8 cellular contexts compared by ENCODE assay signal in the genomic region with DNA sequence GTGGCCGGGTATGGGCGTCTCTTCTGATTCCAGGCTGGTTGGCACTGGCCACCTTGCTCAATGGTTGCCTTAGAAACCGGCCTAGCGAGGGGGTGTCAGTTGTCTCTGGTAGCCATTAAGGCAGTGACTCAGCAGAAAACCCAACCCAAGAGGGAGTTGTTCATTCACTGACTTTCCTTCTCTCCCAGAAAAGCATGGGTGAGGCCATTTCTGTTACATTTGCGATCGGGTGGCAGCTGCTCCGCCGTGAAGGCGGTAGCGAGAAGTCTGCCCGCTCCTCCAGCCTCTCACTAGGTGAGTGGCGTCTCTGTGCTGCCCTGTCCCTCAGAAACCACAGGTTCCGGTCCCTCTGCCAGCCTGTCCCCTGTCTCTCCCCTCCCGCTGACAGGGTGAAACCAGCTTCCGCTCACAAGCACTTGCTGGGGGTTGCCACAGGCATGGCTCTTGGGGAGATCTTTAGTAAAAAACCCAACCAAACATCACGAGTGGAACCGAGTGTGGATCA. TPM values are rescaled to one million over a fixed set of nuclear protein-coding genes. Genes with fewer than 3 reads are reported as not detected.
A peak's percentile ranks its signal among the peaks of the same experiment; 100 is the strongest.
DNase-seq lines count a peak whose midpoint lies in the region; ATAC-seq, FAIRE-seq and TF ChIP-seq lines count a peak whose summit lies in the region.

No MANE protein-coding gene starts in this region.

- H3K4me2 ChIP-seq in PC-9, result no peak overlapping the region; the same call in 1 of the 2 replicates
- H3K4me2 ChIP-seq in GM12878 (ENCODE audit: control insufficient read depth, insufficient read depth), result peak overlapping the region; percentile 49

- H3K27ac ChIP-seq in PC-9 (peak overlapping the region; percentile 58), GM12878 (ENCODE audit: control insufficient read depth, insufficient read depth) (peak overlapping the region; percentile 72), liver (ENCODE audit: low read depth in 1 of 2, low read length in 2 of 2) (no peak overlapping the region)

- TF ChIP-seq CTCF in PC-9 (conservative IDR thresholded peaks at IDR 0.05), result no peak
- no peak for TF ChIP-seq CTCF in GM12878 (IDR thresholded peaks at IDR 0.05 in 2 of 3, conservative IDR thresholded peaks at IDR 0.05 in 1 of 3; ENCODE audit: control insufficient read depth in 2 of 3, extremely low read depth in 1 of 3, insufficient read depth in 1 of 3, low read depth in 3 of 3, low read length in 3 of 3)
- no peak for TF ChIP-seq CTCF in liver (IDR thresholded peaks at IDR 0.05; ENCODE audit: low read depth, low read length, missing input control)

- H4K20me1 ChIP-seq in PC-9 (ENCODE audit: insufficient read depth) (no peaks in the 10 kb centered on the region), GM12878 (ENCODE audit: control insufficient read depth, insufficient read depth) (no peaks in the 10 kb centered on the region)

- RAD21 ChIA-PET in GM12878 (lab: Charles Lee; ENCODE audit: unreplicated experiment), result interaction anchor here (0.6 to 2.2 kb wide), 6 partner anchors 8 to 55 kb away, joined by 3 to 11 read pairs (median 3); no protein-coding TSS in a partner anchor

- no peaks in the 10 kb centered on the region for H3K9me2 ChIP-seq in PC-9 (ENCODE audit: insufficient read depth)

- TF ChIP-seq EP300 in GM12878 (IDR thresholded peaks at IDR 0.05; ENCODE audit: borderline replicate concordance in 1 of 2, control insufficient read depth in 1 of 2, low read depth in 2 of 2, low read length in 2 of 2), result no peak; a peak in 1 of 4 replicates

- no TSS peak for BruUV-seq in PC-9 (replicated peaks; lab: Mats Ljungman, UMichigan)
- BruUV-seq in GM12878 (replicated peaks; lab: Mats Ljungman, UMichigan), result no TSS peak

- peak; percentile 38; the same call in 1 of the 2 replicates for TF ChIP-seq POLR2A in GM12878 (IDR thresholded peaks at IDR 0.05; ENCODE audit: low read depth, low read length)

- CTCF ChIA-PET in PC-9 (lab: Charles Lee) (interaction anchor here (0.6 kb wide), 1 partner anchor 124 kb away, joined by 3 read pairs; no protein-coding TSS in a partner anchor), GM12878 (lab: Yijun Ruan, JAX) (interaction anchor here (0.7 to 3.1 kb wide), 5 partner anchors 12 to 55 kb away, joined by 3 to 12 read pairs (median 3); no protein-coding TSS in a partner anchor)

- ATAC-seq in HG03442 (IDR thresholded peaks at IDR 0.05; ENCODE audit: unreplicated experiment), result peak; percentile 50
- peak; percentile 84 for ATAC-seq in GM12878

- H3K4me1 ChIP-seq in PC-9 (replicated peaks; ENCODE audit: insufficient read depth), result peaks cover 15% of the 10 kb centered on the region
- H3K4me1 ChIP-seq in GM12878 (ENCODE audit: control insufficient read depth, insufficient read depth, low read length), result peaks cover 15% of the 10 kb centered on the region
- H3K4me1 ChIP-seq in liver (ENCODE audit: control insufficient read depth in 4 of 4, insufficient read depth in 4 of 4, low read length in 3 of 4), result no peaks in the 10 kb centered on the region

- H3K9ac ChIP-seq in GM12878 (ENCODE audit: control insufficient read depth, insufficient read depth, low read length), result peak overlapping the region; percentile 50
- H3K9ac ChIP-seq in liver (ENCODE audit: low read depth in 1 of 2, low read length in 2 of 2), result no peak overlapping the region

- H3K79me2 ChIP-seq in PC-9 (ENCODE audit: low read depth) (no peaks in the 10 kb centered on the region), GM12878 (ENCODE audit: control insufficient read depth, insufficient read depth, low read length) (no peaks in the 10 kb centered on the region)

- WGBS in GM12878 (ENCODE audit: insufficient coverage, insufficient replicate concordance, low lambda C conversion rate, missing lambda C conversion rate), result 22% methylated on average over 16 of the region's 17 CpGs
- 83% methylated on average over 17 of the region's 17 CpGs for WGBS in liver

- SMC1A ChIA-PET in GM12878 (lab: Charles Lee; ENCODE audit: uncharacterized antibody, unreplicated experiment), result interaction anchor here (0.6 to 4.0 kb wide), 4 partner anchors 16 to 75 kb away, joined by 3 to 27 read pairs (median 7); no protein-coding TSS in a partner anchor

- TF ChIP-seq RAD21 in GM12878 (IDR thresholded peaks at IDR 0.05; ENCODE audit: insufficient read depth, low read depth, low read length) (no peak), liver (IDR thresholded peaks at IDR 0.05) (no peak)

- POLR2A ChIA-PET in PC-9 (lab: Charles Lee; ENCODE audit: unreplicated experiment), result no interaction called here
- POLR2A ChIA-PET in GM12878 (lab: Charles Lee), result interaction anchor here (0.6 to 1.4 kb wide), 6 partner anchors 12 to 30 kb away, joined by 3 to 4 read pairs (median 3); a partner anchor contains a TSS

- H2AFZ ChIP-seq in PC-9, result no peak overlapping the region
- H2AFZ ChIP-seq in GM12878 (ENCODE audit: control insufficient read depth, low read depth, low read length), result peak overlapping the region; percentile 48

- in situ Hi-C loops in GM12878 (cut with MboI), result no loop called here

- intact Hi-C loops in PC-9 (cut with micrococcal nuclease; ENCODE audit: unreplicated experiment), result loop anchor here (2.0 kb wide), 1 partner anchor 31 kb away; a partner anchor contains a TSS
- intact Hi-C loops in GM12878 (cut with micrococcal nuclease; ENCODE audit: unreplicated experiment), result no loop called here

- H3K9me3 ChIP-seq in PC-9 (ENCODE audit: insufficient read depth, low read depth), result no peaks in the 10 kb centered on the region
- no peaks in the 10 kb centered on the region for H3K9me3 ChIP-seq in GM12878 (replicated peaks; ENCODE audit: control insufficient read depth, insufficient read depth, low read length)
- H3K9me3 ChIP-seq in liver (ENCODE audit: control insufficient read depth in 4 of 4, low read length in 3 of 4), result no peaks in the 10 kb centered on the region

- H3K4me3 ChIP-seq in PC-9, result no peak overlapping the region
- no peak overlapping the region for H3K4me3 ChIP-seq in GM12878
- H3K4me3 ChIP-seq in liver (ENCODE audit: low read depth in 1 of 3, low read length in 3 of 3), result no peak overlapping the region

- FAIRE-seq in GM12878 (lab: Jason Lieb, UNC) (peak; percentile 71), urothelium cell line (lab: Jason Lieb, UNC) (no peak)

- H3K27me3 ChIP-seq in PC-9 (ENCODE audit: insufficient read depth, low read depth) (no peaks in the 10 kb centered on the region), GM12878 (replicated peaks in 1 of 2; ENCODE audit: control insufficient read depth in 2 of 2, insufficient read depth in 2 of 2, low read length in 1 of 2) (no peaks in the 10 kb centered on the region), liver (ENCODE audit: control insufficient read depth in 4 of 4, insufficient read depth in 4 of 4, low read length in 3 of 4) (no peaks in the 10 kb centered on the region)

- H3K36me3 ChIP-seq in PC-9 (ENCODE audit: low read depth), result no peaks in the 10 kb centered on the region
- H3K36me3 ChIP-seq in GM12878 (ENCODE audit: control insufficient read depth in 2 of 2, insufficient read depth in 2 of 2, low read length in 1 of 2), result no peaks in the 10 kb centered on the region
- no peaks in the 10 kb centered on the region for H3K36me3 ChIP-seq in liver (ENCODE audit: control insufficient read depth in 4 of 4, insufficient read depth in 3 of 4, low read depth in 1 of 4, low read length in 3 of 4)

- DNase-seq in GM04504 (ENCODE audit: low read depth) (peak; percentile 76), PC-9 (peak; percentile 45 to 76), GM12878 (ENCODE audit: low read depth, low spot score) (no peak), urothelium cell line (ENCODE audit: low spot score) (peak; percentile 22), RKO (ENCODE audit: low spot score) (no peak)
- DNase-seq in effector CD8-positive, alpha-beta T cell (lab: John Stamatoyannopoulos, UW), result no peak

- peaks cover 9% of the 10 kb centered on the region; the same call in 1 of the 2 replicates for H3F3A ChIP-seq in PC-9 (ENCODE audit: insufficient read depth, low read depth)

RNA-seq across cellular contexts. Expression of a gene that starts 17.4 kb away (rescaled TPM):
- 317 and 364 TPM in 2 replicates for total RNA-seq in PC-9 (2021)
- total RNA-seq in GM12878 (2013; cell fraction: nucleolus; rRNA removed), result 44.0 and 54.1 TPM in 2 replicates
- 63.2 and 77.8 TPM in 2 replicates for total RNA-seq in GM12878 (2014; rRNA removed)
- 37.6 and 42.3 TPM in 2 replicates for total RNA-seq in GM12878 (2014; rRNA removed; fragmentation: Illumina TruSeq; extraction: Trizol)
- 106 and 136 TPM in 2 replicates for total RNA-seq in GM12878 (2021)
- 21.6 TPM for polyA plus RNA-seq in GM12878 (2011; ENCODE audit: low read depth)
- polyA plus RNA-seq in GM12878 (2011; rRNA removed), result 19.0 and 27.8 TPM in 2 replicates
- 29.6 and 55.4 TPM in 2 replicates for polyA plus RNA-seq in GM12878 (2011; cell fraction: cytosol; rRNA removed)
- 65.0 and 102 TPM in 2 replicates for polyA plus RNA-seq in GM12878 (2011; cell fraction: nucleus; rRNA removed)
- polyA plus RNA-seq in GM12878 (2012), result 45.7 and 78.8 TPM in 2 replicates
- 9.4 and 32.7 TPM in 2 replicates for polyA plus RNA-seq in GM12878 (2014; fragmentation: Illumina TruSeq; extraction: Trizol)
- polyA plus RNA-seq in GM12878 (2014; fragmentation: Nextera tagmentation; extraction: Ambion mirVana), result 10 to 100 TPM in 1 of 2 experiments, 1 to 10 TPM in 1; 4.2 to 15.1 TPM
- 89.9 and 107 TPM in 2 replicates for polyA plus RNA-seq in GM12878 (2014; rRNA removed)
- polyA plus RNA-seq in GM12878 (2016; fragmentation: Nextera tagmentation; extraction: Ambion mirVana), result 10 to 100 TPM; 36.8 to 82.4 TPM
- polyA minus RNA-seq in GM12878 (2011; rRNA and poly(A)+ RNA removed), result 22.2 and 50.5 TPM in 2 replicates
- polyA minus RNA-seq in GM12878 (2011; cell fraction: cytosol; rRNA and poly(A)+ RNA removed), result 36.8 TPM in 2 replicates
- 25.1 and 44.2 TPM in 2 replicates for polyA minus RNA-seq in GM12878 (2011; cell fraction: nucleus; rRNA and poly(A)+ RNA removed)
- 10 to 100 TPM; 17.6 to 35.6 TPM for total RNA-seq in liver
- polyA plus RNA-seq in liver, result 10 to 100 TPM; 19.1 to 55.8 TPM

RNA-seq across cellular contexts. Expression of a gene that starts 29.7 kb away (rescaled TPM):
- 20.1 and 30.8 TPM in 2 replicates for total RNA-seq in PC-9 (2021)
- 2.9 and 4.2 TPM in 2 replicates for total RNA-seq in GM12878 (2013; cell fraction: nucleolus; rRNA removed)
- 5.0 and 8.5 TPM in 2 replicates for total RNA-seq in GM12878 (2014; rRNA removed)
- total RNA-seq in GM12878 (2014; rRNA removed; fragmentation: Illumina TruSeq; extraction: Trizol), result 1.6 and 1.7 TPM in 2 replicates
- total RNA-seq in GM12878 (2021), result 6.1 and 6.3 TPM in 2 replicates
- 1.3 TPM for polyA plus RNA-seq in GM12878 (2011; ENCODE audit: low read depth)
- 3.0 and 4.2 TPM in 2 replicates for polyA plus RNA-seq in GM12878 (2011; rRNA removed)
- 9.1 and 11.2 TPM in 2 replicates for polyA plus RNA-seq in GM12878 (2011; cell fraction: cytosol; rRNA removed)
- 4.7 and 5.0 TPM in 2 replicates for polyA plus RNA-seq in GM12878 (2011; cell fraction: nucleus; rRNA removed)
- 5.0 and 5.4 TPM in 2 replicates for polyA plus RNA-seq in GM12878 (2012)
- 0.36 and 0.88 TPM in 2 replicates for polyA plus RNA-seq in GM12878 (2014; fragmentation: Illumina TruSeq; extraction: Trizol)
- under 1 TPM; 0.45 to 0.99 TPM for polyA plus RNA-seq in GM12878 (2014; fragmentation: Nextera tagmentation; extraction: Ambion mirVana)
- polyA plus RNA-seq in GM12878 (2014; rRNA removed), result 5.6 and 7.0 TPM in 2 replicates
- polyA plus RNA-seq in GM12878 (2016; fragmentation: Nextera tagmentation; extraction: Ambion mirVana), result 1 to 10 TPM; 4.0 to 4.8 TPM
- 3.2 and 6.9 TPM in 2 replicates for polyA minus RNA-seq in GM12878 (2011; rRNA and poly(A)+ RNA removed)
- polyA minus RNA-seq in GM12878 (2011; cell fraction: cytosol; rRNA and poly(A)+ RNA removed), result 0.94 and 2.7 TPM in 2 replicates
- 3.0 and 3.4 TPM in 2 replicates for polyA minus RNA-seq in GM12878 (2011; cell fraction: nucleus; rRNA and poly(A)+ RNA removed)
- 1 to 10 TPM; 2.9 TPM for total RNA-seq in liver
- polyA plus RNA-seq in liver, result 1 to 10 TPM; 5.3 to 5.8 TPM

RNA-seq across cellular contexts. Expression of a gene that starts 30.6 kb away (rescaled TPM):
- total RNA-seq in PC-9 (2021) (67.1 and 79.9 TPM in 2 replicates), GM12878 (2014; rRNA removed) (18.8 and 25.5 TPM in 2 replicates), GM12878 (2014; rRNA removed; fragmentation: Illumina TruSeq; extraction: Trizol) (8.8 and 10.6 TPM in 2 replicates), GM12878 (2021) (86.1 and 92.7 TPM in 2 replicates), liver (10 to 100 TPM; 15.6 to 26.9 TPM)
- 24.5 and 28.7 TPM in 2 replicates for total RNA-seq in GM12878 (2013; cell fraction: nucleolus; rRNA removed)
- 14.7 TPM for polyA plus RNA-seq in GM12878 (2011; ENCODE audit: low read depth)
- polyA plus RNA-seq in GM12878 (2011; rRNA removed) (2.3 and 4.1 TPM in 2 replicates), GM12878 (2014; fragmentation: Illumina TruSeq; extraction: Trizol) (7.4 and 21.5 TPM in 2 replicates), GM12878 (2014; fragmentation: Nextera tagmentation; extraction: Ambion mirVana) (1 to 10 TPM; 3.9 to 7.6 TPM), GM12878 (2014; rRNA removed) (32.0 and 45.1 TPM in 2 replicates), GM12878 (2016; fragmentation: Nextera tagmentation; extraction: Ambion mirVana) (10 to 100 TPM; 39.3 to 39.8 TPM), liver (10 to 100 TPM in 1 of 2 donors, 1 to 10 TPM in 1; 7.9 to 12.1 TPM)
- polyA plus RNA-seq in GM12878 (2011; cell fraction: cytosol; rRNA removed), result 11.0 and 15.4 TPM in 2 replicates
- polyA plus RNA-seq in GM12878 (2011; cell fraction: nucleus; rRNA removed), result 29.9 and 55.9 TPM in 2 replicates
- 25.7 and 35.7 TPM in 2 replicates for polyA plus RNA-seq in GM12878 (2012)
- polyA minus RNA-seq in GM12878 (2011; rRNA and poly(A)+ RNA removed), result 4.8 and 11.2 TPM in 2 replicates
- polyA minus RNA-seq in GM12878 (2011; cell fraction: cytosol; rRNA and poly(A)+ RNA removed), result 28.6 and 29.6 TPM in 2 replicates
- 9.9 and 19.6 TPM in 2 replicates for polyA minus RNA-seq in GM12878 (2011; cell fraction: nucleus; rRNA and poly(A)+ RNA removed)

RNA-seq across cellular contexts. Expression of a gene that starts 57.8 kb away (rescaled TPM):
- 6.8 and 6.9 TPM in 2 replicates for total RNA-seq in PC-9 (2021)
- 8.3 and 9.0 TPM in 2 replicates for total RNA-seq in GM12878 (2013; cell fraction: nucleolus; rRNA removed)
- 2.1 and 2.2 TPM in 2 replicates for total RNA-seq in GM12878 (2014; rRNA removed)
- 1.6 and 1.8 TPM in 2 replicates for total RNA-seq in GM12878 (2014; rRNA removed; fragmentation: Illumina TruSeq; extraction: Trizol)
- total RNA-seq in GM12878 (2021), result 4.9 and 6.8 TPM in 2 replicates
- 3.9 TPM for polyA plus RNA-seq in GM12878 (2011; ENCODE audit: low read depth)
- 1.1 and 1.6 TPM in 2 replicates for polyA plus RNA-seq in GM12878 (2011; rRNA removed)
- polyA plus RNA-seq in GM12878 (2011; cell fraction: cytosol; rRNA removed), result 2.1 and 2.3 TPM in 2 replicates
- 4.1 and 6.0 TPM in 2 replicates for polyA plus RNA-seq in GM12878 (2011; cell fraction: nucleus; rRNA removed)
- polyA plus RNA-seq in GM12878 (2012), result 7.1 and 8.3 TPM in 2 replicates
- polyA plus RNA-seq in GM12878 (2014; fragmentation: Illumina TruSeq; extraction: Trizol), result 0.19 and 1.3 TPM in 2 replicates
- not detected for polyA plus RNA-seq in GM12878 (2014; fragmentation: Nextera tagmentation; extraction: Ambion mirVana)
- polyA plus RNA-seq in GM12878 (2014; rRNA removed), result 4.0 and 4.5 TPM in 2 replicates
- under 1 TPM in 1 of 2 experiments, not detected in 1; 0.36 TPM for polyA plus RNA-seq in GM12878 (2016; fragmentation: Nextera tagmentation; extraction: Ambion mirVana)
- 0.44 and 2.3 TPM in 2 replicates for polyA minus RNA-seq in GM12878 (2011; rRNA and poly(A)+ RNA removed)
- 0.83 TPM in 1 of 2 replicates, not detected in the other for polyA minus RNA-seq in GM12878 (2011; cell fraction: cytosol; rRNA and poly(A)+ RNA removed)
- 0.96 and 2.1 TPM in 2 replicates for polyA minus RNA-seq in GM12878 (2011; cell fraction: nucleus; rRNA and poly(A)+ RNA removed)
- total RNA-seq in liver, result 1 to 10 TPM; 7.5 to 7.9 TPM
- 1 to 10 TPM; 1.0 to 6.4 TPM for polyA plus RNA-seq in liver

Comparison
In these comparisons a context has a peak if more than half of its experiments do, and no peak if none do; other contexts are left out.
1. DNase-seq: peak in GM04504 (single experiment), PC-9 (2 of 2) and urothelium cell line (single experiment); none in GM12878 (single experiment), RKO (single experiment) and effector CD8-positive, alpha-beta T cell (single experiment).
2. H3K27ac ChIP-seq: peak in PC-9 (single experiment) and GM12878 (single experiment); none in liver (0 of 2).